ENCODE assay signal across 27 cellular contexts in genomic region chr6:115474443-115475041, GRCh38.
"Had no signal": no experiment of that assay in that cellular context is flagged by ENCODE, and none has a peak within 500 bp of the region (broad histone marks: within the 10 kb centered on the region; RNA-seq: fewer than 3 reads in every experiment).

No MANE protein-coding gene starts in this region.

- ATAC-seq: activated CD8-positive, alpha-beta T cell treated with anti-CD3 and anti-CD28 coated beads for 36 hours; activated naive CD8-positive, alpha-beta T cell treated with anti-CD3 and anti-CD28 coated beads, Interleukin-2, amount 50 U/mL, for 24 hours had no signal

- H3K4me1 ChIP-seq: ascending aorta had no signal

- DNase-seq: activated B cell treated with CpG ODN at 0.5 μM for 24 hours; activated CD4-positive, alpha-beta memory T cell treated with anti-CD3 and anti-CD28 coated beads for 36 hours; activated CD4-positive, alpha-beta T cell treated with anti-CD3 and anti-CD28 coated beads for 4 hours; activated CD4-positive, alpha-beta T cell treated with anti-CD3 and anti-CD28 coated beads, Interleukin-2, amount 10 ng/mL, durations not matched to agents 24 days and 14 days; activated CD4-positive, alpha-beta T cell treated with anti-CD3 and anti-CD28 coated beads, Interleukin-2, amount 50 U/mL, for 1 hour; activated CD4-positive, alpha-beta T cell treated with anti-CD3 and anti-CD28 coated beads, Interleukin-2, amount 50 U/mL, for 4 hours; activated CD4-positive, CD25-positive, alpha-beta regulatory T cell treated with anti-CD3 and anti-CD28 coated beads, Interleukin-2, amount 50 U/mL, for 72 hours; activated CD8-positive, alpha-beta memory T cell treated with anti-CD3 and anti-CD28 coated beads, Interleukin-2, amount 50 U/mL, for 4 hours; activated CD8-positive, alpha-beta T cell treated with anti-CD3 and anti-CD28 coated beads for 36 hours; activated effector memory CD4-positive, alpha-beta T cell treated with Interleukin-2 at 50 U/mL for 16 hours; activated gamma-delta T cell; activated naive CD4-positive, alpha-beta T cell treated with anti-CD3 and anti-CD28 coated beads, Interleukin-2, amount 10 ng/mL, durations not matched to agents 7 days and 5 days; activated naive CD4-positive, alpha-beta T cell treated with Interleukin-2 at 50 U/mL for 16 hours; activated naive CD8-positive, alpha-beta T cell treated with anti-CD3 and anti-CD28 coated beads, Interleukin-2, amount 10 ng/mL, durations not matched to agents 7 days and 5 days; activated naive CD8-positive, alpha-beta T cell treated with anti-CD3 and anti-CD28 coated beads, Interleukin-2, amount 50 U/mL, for 24 hours; activated T-cell treated with anti-CD3 and anti-CD28 coated beads for 4 hours; activated T-cell treated with anti-CD3 and anti-CD28 coated beads, Interleukin-2, amount 50 U/mL, for 24 hours; activated T-cell treated with anti-CD3 and anti-CD28 coated beads, Interleukin-2, amount 50 U/mL, for 48 hours; amygdala; anterior cingulate cortex; caudate nucleus; cerebellar nuclear complex; T-helper 2 cell; T-helper 9 cell had no signal

- H3K9me3 ChIP-seq: ascending aorta had no signal

- H3K4me3 ChIP-seq: ascending aorta, cardiac muscle cell had no signal

- H3K36me3 ChIP-seq: ascending aorta, cardiac muscle cell had no signal

- H3K27me3 ChIP-seq: ascending aorta, cardiac muscle cell had no signal

- H3K27ac ChIP-seq: ascending aorta, cardiac muscle cell, VCaP had no signal
